ENCODE assay signal across 15 cellular contexts in the genomic region with DNA sequence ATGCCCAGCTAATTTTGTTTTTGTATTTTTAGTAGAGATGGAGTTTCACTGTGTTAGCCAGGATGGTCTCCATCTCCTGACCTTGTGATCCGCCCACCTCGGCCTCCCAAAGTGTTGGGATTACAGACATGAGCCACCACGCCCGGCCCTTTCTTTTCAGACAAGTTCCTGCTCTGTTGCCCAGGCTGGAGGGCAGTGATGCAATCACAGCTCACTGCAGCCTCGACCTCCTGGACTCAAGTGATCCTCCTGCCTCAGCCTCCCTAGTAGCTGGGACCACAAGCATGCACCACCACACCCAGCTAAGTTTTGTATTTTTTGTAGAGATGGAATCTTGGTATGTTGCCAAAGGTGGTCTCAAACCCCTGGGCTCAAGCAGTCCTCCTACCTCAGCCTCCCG. TPM values are rescaled to one million over a fixed set of nuclear protein-coding genes. Genes with fewer than 3 reads are reported as not detected.
"Had no signal": no experiment of that assay in that cellular context is flagged by ENCODE, and none has a peak within 500 bp of the region (broad histone marks: within the 10 kb centered on the region; RNA-seq: fewer than 3 reads in every experiment).

No MANE protein-coding gene starts in this region.

RNA-seq across cellular contexts. Expression of a gene that starts 10.9 kb away (rescaled TPM):
- total RNA-seq: activated CD4-positive, alpha-beta memory T cell treated with anti-CD3 and anti-CD28 coated beads, Interleukin-2, amount 10 ng/mL, durations not matched to agents 7 days and 5 days; activated CD8-positive, alpha-beta memory T cell treated with anti-CD3 and anti-CD28 coated beads, Interleukin-2, amount 10 ng/mL, durations not matched to agents 7 days and 5 days; chondrocyte; esophagus muscularis mucosa; gastroesophageal sphincter; left ventricle myocardium inferior; mammary epithelial cell; mononuclear cell; omental fat pad; right atrium auricular region; stomach; T-helper 2 cell treated with Interferon-gamma antibody and Interleukin-4, amounts not matched to agents 100 ng/mL and 5 ng/mL, for 36 hours; temporal lobe had no signal
- polyA plus RNA-seq: mammary epithelial cell had no signal

RNA-seq across cellular contexts. Expression of a gene that starts 19.1 kb away (rescaled TPM):
- total RNA-seq: activated CD4-positive, alpha-beta memory T cell treated with anti-CD3 and anti-CD28 coated beads, Interleukin-2, amount 10 ng/mL, durations not matched to agents 7 days and 5 days; activated CD8-positive, alpha-beta memory T cell treated with anti-CD3 and anti-CD28 coated beads, Interleukin-2, amount 10 ng/mL, durations not matched to agents 7 days and 5 days; chondrocyte; endothelial cell of umbilical vein; heart right ventricle; left ventricle myocardium inferior; mammary epithelial cell; right atrium auricular region; stomach; T-helper 2 cell treated with Interferon-gamma antibody and Interleukin-4, amounts not matched to agents 100 ng/mL and 5 ng/mL, for 36 hours; temporal lobe had no signal
- polyA plus RNA-seq: endothelial cell of umbilical vein, heart right ventricle, mammary epithelial cell had no signal
